In genomic region chr9:89000973-89001916, GRCh38 we compare ENCODE assay signal across 8 cellular contexts. TPM values are rescaled to one million over a fixed set of nuclear protein-coding genes. Genes with fewer than 3 reads are reported as not detected.
A peak's percentile ranks its signal among the peaks of the same experiment; 100 is the strongest.
DNase-seq lines count a peak whose midpoint lies in the region; ATAC-seq, FAIRE-seq and TF ChIP-seq lines count a peak whose summit lies in the region.

No MANE protein-coding gene starts in this region.

- TF ChIP-seq POLR2A in prostate gland (IDR thresholded peaks at IDR 0.05) = no peak

- TF ChIP-seq CTCF in AG09309 (IDR thresholded peaks at IDR 0.05; ENCODE audit: control insufficient read depth, insufficient read depth, low read depth, low read length, missing control alignments) (peak; percentile 85), MM.1S (IDR thresholded peaks at IDR 0.05; ENCODE audit: low read length) (peak; percentile 79), cardiac muscle cell (IDR thresholded peaks at IDR 0.05; ENCODE audit: low read depth, low read length) (peak; percentile 75), prostate gland (IDR thresholded peaks at IDR 0.05) (peak; percentile 75 to 89 (median 86))

- H3K36me3 ChIP-seq in MM.1S (replicated peaks; ENCODE audit: insufficient read depth, low read length) = no peaks in the 10 kb centered on the region
- no peaks in the 10 kb centered on the region for H3K36me3 ChIP-seq in cardiac muscle cell
- H3K36me3 ChIP-seq in prostate gland = no peaks in the 10 kb centered on the region

- no peaks in the 10 kb centered on the region for H3K4me1 ChIP-seq in MM.1S (ENCODE audit: low read length)
- no peaks in the 10 kb centered on the region for H3K4me1 ChIP-seq in cardiac muscle cell (ENCODE audit: low read depth)
- H3K4me1 ChIP-seq in prostate gland (replicated peaks) = no peaks in the 10 kb centered on the region

- peak overlapping the region; percentile 62 for H2AFZ ChIP-seq in MM.1S (ENCODE audit: low read length)

- intact Hi-C loops in prostate gland (cut with DNase I) = loop anchor here (1.0 to 10.0 kb wide), 2 partner anchors 274 to 407 kb away; no protein-coding TSS in a partner anchor

- H3K9me3 ChIP-seq in MM.1S (replicated peaks; ENCODE audit: insufficient read depth, low read length) = no peaks in the 10 kb centered on the region
- no peaks in the 10 kb centered on the region for H3K9me3 ChIP-seq in cardiac muscle cell (ENCODE audit: low read depth)
- no peaks in the 10 kb centered on the region for H3K9me3 ChIP-seq in prostate gland

- WGBS in prostate gland = 24% methylated on average over 52 of the region's 52 CpGs

- DNase-seq in AG09309 (ENCODE audit: low read depth) (peak; percentile 25), MM.1S (peak; percentile 81), SKM-1 treated with dmso at 0.1 percent for 144 hours (lab: John Stamatoyannopoulos, UW; ENCODE audit: unreplicated experiment) (peak; percentile 50), cardiac muscle cell (ENCODE audit: low read depth in 1 of 2, low spot score in 1 of 2) (peak; percentile 92 to 94), prostate gland (ENCODE audit: low spot score) (peak; percentile 85), urothelium cell line (ENCODE audit: low spot score) (peak; percentile 83)
- peak; percentile 68 for DNase-seq in activated naive CD8-positive, alpha-beta T cell treated with anti-CD3 and anti-CD28 coated beads, Interleukin-2, amount 50 U/mL, for 16 hours (ENCODE audit: low read depth, low spot score)

- H3F3A ChIP-seq in MM.1S (ENCODE audit: insufficient read depth, low read length) = no peaks in the 10 kb centered on the region

- H3K9ac ChIP-seq in MM.1S (ENCODE audit: low read length) = no peak overlapping the region

- no peak for FAIRE-seq in urothelium cell line (lab: Jason Lieb, UNC)

- no peaks in the 10 kb centered on the region for H4K20me1 ChIP-seq in MM.1S (ENCODE audit: insufficient read depth, low read length)

- peak overlapping the region; percentile 22; the same call in 1 of the 2 replicates for H3K4me3 ChIP-seq in AG09309 (ENCODE audit: control insufficient read depth, low read depth, low read length)
- peak overlapping the region; percentile 23; the same call in 1 of the 2 replicates for H3K4me3 ChIP-seq in MM.1S (ENCODE audit: low read length)
- H3K4me3 ChIP-seq in cardiac muscle cell = no peak overlapping the region
- H3K4me3 ChIP-seq in prostate gland = peak overlapping the region in 1 of 2 donors; percentile 9

- H3K4me2 ChIP-seq in MM.1S (ENCODE audit: low read depth, low read length) = peak overlapping the region; percentile 69

- H3K27me3 ChIP-seq in MM.1S (replicated peaks; ENCODE audit: insufficient read depth, low read length) (no peaks in the 10 kb centered on the region), cardiac muscle cell (no peaks in the 10 kb centered on the region), prostate gland (replicated peaks; ENCODE audit: insufficient read depth) (no peaks in the 10 kb centered on the region)

- H3K27ac ChIP-seq in MM.1S (ENCODE audit: low read length) (no peak overlapping the region), cardiac muscle cell (no peak overlapping the region), prostate gland (peak overlapping the region; percentile 43 to 48)

- peak; percentile 66 for ATAC-seq in GM19043 (IDR thresholded peaks at IDR 0.05; ENCODE audit: low read depth, unreplicated experiment)

- H3K9me2 ChIP-seq in MM.1S (replicated peaks; ENCODE audit: insufficient read depth, low read length) = no peaks in the 10 kb centered on the region

- no peaks in the 10 kb centered on the region for H3K79me2 ChIP-seq in MM.1S (ENCODE audit: low read length)

RNA-seq across cellular contexts. Expression of gene S1PR3, which starts 10.0 kb away (rescaled TPM):
- 11.3 and 15.5 TPM in 2 replicates for total RNA-seq in cardiac muscle cell
- 7.4 and 10.9 TPM in 2 replicates for polyA plus RNA-seq in cardiac muscle cell
- total RNA-seq in prostate gland = 10 to 100 TPM in 1 of 2 donors, 1 to 10 TPM in 1; 8.2 to 16.3 TPM

Comparison
In these comparisons a context has a peak if more than half of its experiments do, and no peak if none do; other contexts are left out.
1. DNase-seq: peak in every context shown above with its lines; median percentile 93 in cardiac muscle cell; 85 in prostate gland; 83 in urothelium cell line; 81 in MM.1S; 68 in activated naive CD8-positive, alpha-beta T cell treated with anti-CD3 and anti-CD28 coated beads, Interleukin-2, amount 50 U/mL, for 16 hours; 50 in SKM-1 treated with dmso at 0.1 percent for 144 hours; 25 in AG09309.
2. H3K27ac ChIP-seq: peak in prostate gland (2 of 2); none in MM.1S (single experiment) and cardiac muscle cell (single experiment).
3. Peak in every context shown above with its lines, with median percentiles within 50 percentile points of each other: CTCF ChIP-seq.